In genomic region chr1:155967410-155968400, GRCh38 we compare ENCODE assay signal across 7 cellular contexts. TPM values are rescaled to one million over a fixed set of nuclear protein-coding genes. Genes with fewer than 3 reads are reported as not detected.
A peak's percentile ranks its signal among the peaks of the same experiment; 100 is the strongest.
DNase-seq lines count a peak whose midpoint lies in the region; ATAC-seq lines count a peak whose summit lies in the region.
"Had no signal": no experiment of that assay in that cellular context is flagged by ENCODE, and none has a peak within 500 bp of the region (broad histone marks: within the 10 kb centered on the region; RNA-seq: fewer than 3 reads in every experiment).

No MANE protein-coding gene starts in this region.

- H3K27ac ChIP-seq in mucosa of rectum (ENCODE audit: low read depth in 2 of 2, low read length in 2 of 2) = peak overlapping the region; percentile 46 to 58
- H3K27ac ChIP-seq: pancreas had no signal

- H3K4me1 ChIP-seq in mucosa of rectum (ENCODE audit: control insufficient read depth in 2 of 2, insufficient read depth in 2 of 2, low read length in 2 of 2) = peaks cover 44 to 49% of the 10 kb centered on the region in 2 donors
- H3K4me1 ChIP-seq: pancreas had no signal

- no peak for ATAC-seq in GM19397 (IDR thresholded peaks at IDR 0.05; ENCODE audit: unreplicated experiment)

- H3K27me3 ChIP-seq in H7 (ENCODE audit: control insufficient read depth, insufficient read depth, low read length) (no peaks in the 10 kb centered on the region), mucosa of rectum (ENCODE audit: control insufficient read depth in 2 of 2, insufficient read depth in 2 of 2, low read length in 2 of 2) (no peaks in the 10 kb centered on the region)
- H3K27me3 ChIP-seq: pancreas had no signal

- no peaks in the 10 kb centered on the region for H3K9me3 ChIP-seq in mucosa of rectum (ENCODE audit: control insufficient read depth in 2 of 2, low read length in 2 of 2)
- H3K9me3 ChIP-seq: pancreas had no signal

- H3K9ac ChIP-seq in mucosa of rectum (ENCODE audit: low read depth in 1 of 2, low read length in 2 of 2) = peak overlapping the region in 1 of 2 donors; percentile 5

- no peak overlapping the region for H3K4me3 ChIP-seq in H7 (ENCODE audit: insufficient read depth, low read depth, low read length)
- H3K4me3 ChIP-seq in mucosa of rectum (ENCODE audit: low read length in 2 of 2) = peak overlapping the region in 1 of 2 donors; percentile 2
- H3K4me3 ChIP-seq: pancreas had no signal

- DNase-seq in H7 = peak; percentile 68
- peak; percentile 74 for DNase-seq in amniotic epithelial cell (ENCODE audit: low read depth)
- DNase-seq in NCI-H2227 treated with DMSO at 0.1 percent for 48 hours (lab: John Stamatoyannopoulos, UW) = no peak
- DNase-seq in NCI-H1930 (lab: John Stamatoyannopoulos, UW) = no peak
- DNase-seq: pancreas had no signal

- H3K36me3 ChIP-seq in H7 (replicated peaks; ENCODE audit: control insufficient read depth, insufficient read depth, low read length) (peaks cover 24% of the 10 kb centered on the region), mucosa of rectum (ENCODE audit: control insufficient read depth in 2 of 2, insufficient read depth in 2 of 2, low read length in 2 of 2) (peaks cover 53 to 55% of the 10 kb centered on the region in 2 donors)

RNA-seq across cellular contexts. Expression of gene ARHGEF2, which starts 10.6 kb away (rescaled TPM):
- 97.1 and 104 TPM in 2 replicates for total RNA-seq in H7 (2014; rRNA removed; shearing (Covaris generic))

RNA-seq across cellular contexts. Expression of gene RXFP4, which starts 26.3 kb away (rescaled TPM):
- total RNA-seq in H7 (2014; rRNA removed; shearing (Covaris generic)) = not detected in 2 replicates

RNA-seq across cellular contexts. Expression of gene KHDC4, which starts 33.5 kb away (rescaled TPM):
- 58.4 and 78.1 TPM in 2 replicates for total RNA-seq in H7 (2014; rRNA removed; shearing (Covaris generic))

RNA-seq across cellular contexts. Expression of gene SSR2, which starts 53.0 kb away (rescaled TPM):
- total RNA-seq in H7 (2014; rRNA removed; shearing (Covaris generic)) = 427 and 445 TPM in 2 replicates

RNA-seq across cellular contexts. Expression of gene RIT1, which starts 56.6 kb away (rescaled TPM):
- 39.1 and 47.1 TPM in 2 replicates for total RNA-seq in H7 (2014; rRNA removed; shearing (Covaris generic))

Comparison
In these comparisons a context has a peak if more than half of its experiments do, and no peak if none do; other contexts are left out.
1. DNase-seq: peak in H7 (single experiment) and amniotic epithelial cell (single experiment); none in NCI-H2227 treated with DMSO at 0.1 percent for 48 hours (single experiment) and NCI-H1930 (0 of 2).